Comparison of ENCODE assay signal across 16 cellular contexts in genomic region chr5:168318237-168318636, GRCh38. TPM values are rescaled to one million over a fixed set of nuclear protein-coding genes. Genes with fewer than 3 reads are reported as not detected.
A peak's percentile ranks its signal among the peaks of the same experiment; 100 is the strongest.
DNase-seq lines count a peak whose midpoint lies in the region; ATAC-seq and TF ChIP-seq lines count a peak whose summit lies in the region.
"Had no signal": no experiment of that assay in that cellular context is flagged by ENCODE, and none has a peak within 500 bp of the region (broad histone marks: within the 10 kb centered on the region; RNA-seq: fewer than 3 reads in every experiment).

No MANE protein-coding gene starts in this region.

- DNase-seq in amniotic epithelial cell (ENCODE audit: low read depth) (peak; percentile 70), progenitor cell of endocrine pancreas (ENCODE audit: low spot score, unreplicated experiment) (no peak), Right ventricle myocardium superior (no peak), NCI-H345 (lab: John Stamatoyannopoulos, UW) (no peak), NCI-H2081 treated with DMSO at 0.1 percent for 48 hours (lab: John Stamatoyannopoulos, UW) (no peak)
- DNase-seq in activated naive CD4-positive, alpha-beta T cell (lab: John Stamatoyannopoulos, UW): no peak
- DNase-seq: activated B cell treated with CpG ODN at 0.5 μM for 24 hours; activated CD8-positive, alpha-beta memory T cell treated with anti-CD3 and anti-CD28 coated beads for 24 hours; amygdala; NCI-H446 treated with DMSO at 0.1 percent for 48 hours; stimulated activated CD4-positive, alpha-beta T cell treated with anti-CD3 and anti-CD28 coated beads, Interleukin-1b, Interleukin-23, amount 100 ng/mL, for 48 hours; T-cell had no signal

- no peak for TF ChIP-seq CTCF in progenitor cell of endocrine pancreas (IDR thresholded peaks at IDR 0.05; ENCODE audit: unreplicated experiment)

- H3K9me3 Mint-ChIP-seq in progenitor cell of endocrine pancreas (ENCODE audit: low read depth): no peaks in the 10 kb centered on the region
- H3K9me3 Mint-ChIP-seq: activated B cell treated with CpG ODN at 0.5 μM for 24 hours; activated T-helper 17 cell treated with anti-CD3 and anti-CD28 coated beads, Interleukin-2, amount 50 U/mL, for 72 hours; memory B cell; T-cell had no signal

- H3K36me3 Mint-ChIP-seq in progenitor cell of endocrine pancreas (ENCODE audit: insufficient read depth): no peaks in the 10 kb centered on the region
- H3K36me3 Mint-ChIP-seq: memory B cell, T-cell had no signal

- peak overlapping the region; percentile 99 for H3K27ac Mint-ChIP-seq in progenitor cell of endocrine pancreas
- H3K27ac Mint-ChIP-seq: activated B cell treated with CpG ODN at 0.5 μM for 24 hours; activated T-helper 17 cell treated with anti-CD3 and anti-CD28 coated beads, Interleukin-2, amount 50 U/mL, for 72 hours; memory B cell; T-cell had no signal

- intact Hi-C loops in Right ventricle myocardium superior (cut with DNase I): no loop called here

- ATAC-seq in GM19395 (IDR thresholded peaks at IDR 0.05; ENCODE audit: unreplicated experiment) (peak; percentile 79), Right ventricle myocardium superior (ENCODE audit: poor library complexity) (no peak)
- ATAC-seq: activated T-helper 17 cell treated with anti-CD3 and anti-CD28 coated beads, Interleukin-2, amount 50 U/mL, for 72 hours; T-cell had no signal

- H3K27me3 Mint-ChIP-seq in progenitor cell of endocrine pancreas: no peaks in the 10 kb centered on the region
- H3K27me3 Mint-ChIP-seq: activated B cell treated with CpG ODN at 0.5 μM for 24 hours; activated T-helper 17 cell treated with anti-CD3 and anti-CD28 coated beads, Interleukin-2, amount 50 U/mL, for 72 hours; memory B cell had no signal

- peaks cover 66% of the 10 kb centered on the region for H3K4me1 Mint-ChIP-seq in progenitor cell of endocrine pancreas (ENCODE audit: low read depth)
- H3K4me1 Mint-ChIP-seq: activated B cell treated with CpG ODN at 0.5 μM for 24 hours; activated T-helper 17 cell treated with anti-CD3 and anti-CD28 coated beads, Interleukin-2, amount 50 U/mL, for 72 hours; memory B cell; T-cell had no signal

- TF ChIP-seq EP300 in Ishikawa (IDR thresholded peaks at IDR 0.05; ENCODE audit: borderline replicate concordance): no peak

- TF ChIP-seq RAD21 in Ishikawa (IDR thresholded peaks at IDR 0.05; ENCODE audit: low read depth): no peak

- no peak overlapping the region for H3K4me3 Mint-ChIP-seq in progenitor cell of endocrine pancreas (ENCODE audit: low read depth)
- H3K4me3 Mint-ChIP-seq: activated B cell treated with CpG ODN at 0.5 μM for 24 hours; activated T-helper 17 cell treated with anti-CD3 and anti-CD28 coated beads, Interleukin-2, amount 50 U/mL, for 72 hours; memory B cell; T-cell had no signal

TF ChIP-seq in Ishikawa, 13 proteins besides CTCF, POLR2A, EP300 and RAD21:
- TF ChIP-seq EGR1 (IDR thresholded peaks at IDR 0.05) (no peak), CEBPB (IDR thresholded peaks at IDR 0.05) (0 out of 2 replicates have a peak, but pooled peaks have one; percentile 6)

RNA-seq across cellular contexts. Expression of gene WWC1, which starts 26.8 kb away (rescaled TPM):
- total RNA-seq in progenitor cell of endocrine pancreas (62.3 and 70.3 TPM in 2 replicates), Right ventricle myocardium superior (1.8 TPM)

Comparison
In these comparisons a context has a peak if more than half of its experiments do, and no peak if none do; other contexts are left out.
1. RNA of gene WWC1, which starts 26.8 kb away (total RNA-seq): 62.3 to 70.3 TPM in progenitor cell of endocrine pancreas; 1.8 TPM in Right ventricle myocardium superior (single experiment); every median in the first group is over 10 times any median in the second.